In the genomic region with DNA sequence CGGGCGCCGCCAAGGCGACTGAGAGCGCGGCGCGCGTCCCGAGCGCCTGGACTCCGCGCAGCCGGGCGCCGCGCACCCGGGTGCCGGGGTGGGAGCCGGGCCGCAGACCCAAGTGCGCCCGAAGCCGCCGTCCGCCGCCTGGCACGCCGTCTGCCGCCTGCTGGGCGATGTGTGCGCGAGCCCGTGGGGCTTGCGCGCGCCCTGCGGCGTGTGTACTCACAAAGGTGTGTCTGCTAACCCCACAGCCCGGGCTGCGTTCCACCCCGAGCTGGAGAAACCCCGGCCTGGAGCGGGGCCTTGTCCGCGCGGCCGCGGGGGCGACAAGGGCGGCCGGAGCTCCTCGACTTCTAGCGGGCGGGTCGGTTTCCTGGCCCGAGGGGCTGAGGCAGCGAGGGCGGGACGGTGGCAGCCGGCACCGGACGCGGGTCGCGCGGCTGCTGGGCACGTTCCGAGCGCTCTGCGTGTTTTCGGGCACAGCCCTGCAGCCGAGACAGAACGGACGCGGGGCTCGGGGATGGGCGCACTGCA, we compare ENCODE assay signal across 8 cellular contexts. TPM values are rescaled to one million over a fixed set of nuclear protein-coding genes. Genes with fewer than 3 reads are reported as not detected.
DNase-seq lines count a peak whose midpoint lies in the region; ATAC-seq, FAIRE-seq and TF ChIP-seq lines count a peak whose summit lies in the region.

No MANE protein-coding gene starts in this region.

- no TSS peak for BruUV-seq in endothelial cell of umbilical vein (replicated peaks; lab: Mats Ljungman, UMichigan)

- peaks cover 50% of the 10 kb centered on the region for H3K4me1 Mint-ChIP-seq in stimulated activated memory B cell treated with anti-CD40 and anti-IgM and Interleukin-4, amounts not matched to agents 10 μg/mL and 1 μg/mL and 100 μg/mL, for 72 hours

- FAIRE-seq in endothelial cell of umbilical vein (lab: Jason Lieb, UNC), result peak; percentile 18

- H3K4me1 ChIP-seq in endothelial cell of umbilical vein (ENCODE audit: control insufficient read depth, extremely low read depth, insufficient read depth, low read length) (peaks cover 50% of the 10 kb centered on the region), mesodermal cell (ENCODE audit: control insufficient read depth, insufficient read depth, low read length, poor library complexity, severe bottlenecking) (peaks cover 34% of the 10 kb centered on the region)

- dilution Hi-C loops in endothelial cell of umbilical vein (cut with MboI; ENCODE audit: extremely low pct_ligation_motif_present, low sequenced_read_pairs), result no loop called here

- H3K9me3 ChIP-seq in endothelial cell of umbilical vein (replicated peaks; ENCODE audit: control insufficient read depth, insufficient read depth, low read length), result no peaks in the 10 kb centered on the region
- H3K9me3 ChIP-seq in mesodermal cell (ENCODE audit: control insufficient read depth, low read length), result no peaks in the 10 kb centered on the region

- peak overlapping the region; percentile 53 to 87 (median 83) for H3K4me3 ChIP-seq in endothelial cell of umbilical vein (replicated peaks in 1 of 3; ENCODE audit: insufficient read depth in 1 of 3, low read depth in 1 of 3, low read length in 3 of 3)
- peak overlapping the region; percentile 75 for H3K4me3 ChIP-seq in mesodermal cell (ENCODE audit: extremely low read depth, insufficient read depth, low read length, poor library complexity, severe bottlenecking)

- intact Hi-C loops in endothelial cell of umbilical vein (cut with micrococcal nuclease), result loop anchor here (1.0 to 10.0 kb wide), 11 partner anchors 33 to 636 kb away; a partner anchor contains a TSS

- H3K9me3 Mint-ChIP-seq in stimulated activated memory B cell treated with anti-CD40 and anti-IgM and Interleukin-4, amounts not matched to agents 10 μg/mL and 1 μg/mL and 100 μg/mL, for 72 hours, result no peaks in the 10 kb centered on the region

- POLR2A ChIA-PET in endothelial cell of umbilical vein (lab: Charles Lee), result interaction anchor here (0.6 to 2.6 kb wide), 19 partner anchors 8 to 631 kb away, joined by 3 to 23 read pairs (median 4); a partner anchor contains a TSS

- H3K27me3 ChIP-seq in endothelial cell of umbilical vein (ENCODE audit: control insufficient read depth in 2 of 2, insufficient read depth in 2 of 2, low read length in 2 of 2), result no peaks in the 10 kb centered on the region

- peak overlapping the region; percentile 89 for H3K4me2 ChIP-seq in endothelial cell of umbilical vein (ENCODE audit: insufficient read depth, low read length)

- peak overlapping the region; percentile 92 for H3K9ac ChIP-seq in endothelial cell of umbilical vein (replicated peaks; ENCODE audit: extremely low read depth, insufficient read depth, low read length)

- H2AFZ ChIP-seq in endothelial cell of umbilical vein (ENCODE audit: low read depth, low read length), result peak overlapping the region; percentile 74

- H3K27ac ChIP-seq in endothelial cell of umbilical vein (ENCODE audit: insufficient read depth, low read depth, low read length) (peak overlapping the region; percentile 89), mesodermal cell (ENCODE audit: low read depth, low read length, severe bottlenecking) (peak overlapping the region; percentile 94)

- DNase-seq in AG08395 (ENCODE audit: low spot score) (peak; percentile 62), NCI-H526 treated with DMSO at 0.1 percent for 48 hours (lab: John Stamatoyannopoulos, UW) (peak; percentile 33), activated T-cell treated with anti-CD3 and anti-CD28 coated beads for 24 hours (ENCODE audit: low read depth) (peak; percentile 54), endothelial cell of umbilical vein (ENCODE audit: low read depth, low spot score) (peak; percentile 77)

- WGBS in mesodermal cell (ENCODE audit: insufficient coverage in 2 of 2), 2 experiments, result 0 to 1% methylated on average over 62 to 70 of the region's 78 CpGs

- ATAC-seq in GM18517 (IDR thresholded peaks at IDR 0.05; ENCODE audit: unreplicated experiment), result peak; percentile 39
- peak; percentile 18 for ATAC-seq in HG03066 (IDR thresholded peaks at IDR 0.05; ENCODE audit: low read depth, unreplicated experiment)
- peak; percentile 63 for ATAC-seq in stimulated activated memory B cell treated with anti-CD40 and anti-IgM and Interleukin-4, amounts not matched to agents 10 μg/mL and 1 μg/mL and 100 μg/mL, for 72 hours

- H4K20me1 ChIP-seq in endothelial cell of umbilical vein (replicated peaks; ENCODE audit: control insufficient read depth, extremely low read depth, insufficient read depth, low read length), result peaks cover 13% of the 10 kb centered on the region

- peak overlapping the region; percentile 86 for H3K4me3 Mint-ChIP-seq in stimulated activated memory B cell treated with anti-CD40 and anti-IgM and Interleukin-4, amounts not matched to agents 10 μg/mL and 1 μg/mL and 100 μg/mL, for 72 hours

- H3K79me2 ChIP-seq in endothelial cell of umbilical vein (ENCODE audit: control insufficient read depth, insufficient read depth, low read length), result peaks cover 42% of the 10 kb centered on the region

- H3K27ac Mint-ChIP-seq in stimulated activated memory B cell treated with anti-CD40 and anti-IgM and Interleukin-4, amounts not matched to agents 10 μg/mL and 1 μg/mL and 100 μg/mL, for 72 hours, result peak overlapping the region; percentile 83

- CTCF ChIA-PET in endothelial cell of umbilical vein (lab: Charles Lee), result interaction anchor here (1.0 to 3.3 kb wide), 34 partner anchors 9 to 386 kb away, joined by 3 to 58 read pairs (median 6); a partner anchor contains a TSS

- peaks cover 2% of the 10 kb centered on the region for H3K36me3 Mint-ChIP-seq in stimulated activated memory B cell treated with anti-CD40 and anti-IgM and Interleukin-4, amounts not matched to agents 10 μg/mL and 1 μg/mL and 100 μg/mL, for 72 hours

- H3K27me3 Mint-ChIP-seq in stimulated activated memory B cell treated with anti-CD40 and anti-IgM and Interleukin-4, amounts not matched to agents 10 μg/mL and 1 μg/mL and 100 μg/mL, for 72 hours, result no peaks in the 10 kb centered on the region

- TF ChIP-seq POLR2A in endothelial cell of umbilical vein (IDR thresholded peaks at IDR 0.05; ENCODE audit: low read depth, low read length), result peak; percentile 58

- H3K9me1 ChIP-seq in endothelial cell of umbilical vein (replicated peaks; ENCODE audit: control insufficient read depth, extremely low read depth, insufficient read depth, low read length), result no peaks in the 10 kb centered on the region

- peak; percentile 41 to 57 for TF ChIP-seq CTCF in endothelial cell of umbilical vein (IDR thresholded peaks at IDR 0.05; ENCODE audit: extremely low read depth in 1 of 2, insufficient read depth in 1 of 2, low read depth in 1 of 2, low read length in 2 of 2)

- H3K36me3 ChIP-seq in endothelial cell of umbilical vein (ENCODE audit: control insufficient read depth in 2 of 2, extremely low read depth in 1 of 2, insufficient read depth in 2 of 2, low read length in 2 of 2) (no peaks in the 10 kb centered on the region), mesodermal cell (ENCODE audit: control insufficient read depth, insufficient read depth, low read length) (peaks cover 1% of the 10 kb centered on the region)

TF ChIP-seq in endothelial cell of umbilical vein, 7 proteins besides CTCF, POLR2A, EP300 and RAD21:
- no peak for TF ChIP-seq MYC (IDR thresholded peaks at IDR 0.05; ENCODE audit: low read depth, low read length)
- no peak for TF ChIP-seq JUN (IDR thresholded peaks at IDR 0.05; ENCODE audit: borderline replicate concordance, insufficient read depth, insufficient read length, low read depth)
- no peak for TF ChIP-seq FOS (IDR thresholded peaks at IDR 0.05; ENCODE audit: borderline replicate concordance, insufficient read depth, low read length)
- TF ChIP-seq GATA2 (IDR thresholded peaks at IDR 0.05; ENCODE audit: insufficient read depth, insufficient read length, low read depth, low read length), result no peak
- no peak for TF ChIP-seq EZH2 (IDR thresholded peaks at IDR 0.05; ENCODE audit: borderline replicate concordance, low read depth, low read length, severe bottlenecking)
- no peak for TF ChIP-seq POLR2AphosphoS5 (IDR thresholded peaks at IDR 0.05; ENCODE audit: insufficient read depth, low read depth, low read length)
- TF ChIP-seq, protein P1, sequence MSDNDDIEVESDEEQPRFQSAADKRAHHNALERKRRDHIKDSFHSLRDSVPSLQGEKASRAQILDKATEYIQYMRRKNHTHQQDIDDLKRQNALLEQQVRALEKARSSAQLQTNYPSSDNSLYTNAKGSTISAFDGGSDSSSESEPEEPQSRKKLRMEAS (IDR thresholded peaks at IDR 0.05; ENCODE audit: insufficient read depth, insufficient read length), result no peak

RNA-seq across cellular contexts. Expression of a gene that starts 1.1 kb away (rescaled TPM):
- 25.3 and 25.7 TPM in 2 replicates for total RNA-seq in endothelial cell of umbilical vein
- 12.8 and 14.9 TPM in 2 replicates for polyA plus RNA-seq in endothelial cell of umbilical vein
- 10.2 and 10.4 TPM in 2 replicates for polyA plus RNA-seq in endothelial cell of umbilical vein (2011; cell fraction: cytosol; rRNA removed)
- 60.3 and 64.0 TPM in 2 replicates for polyA plus RNA-seq in endothelial cell of umbilical vein (2011; cell fraction: nucleus; rRNA removed)
- polyA plus RNA-seq in endothelial cell of umbilical vein (2012), result 12.8 and 15.4 TPM in 2 replicates
- polyA minus RNA-seq in endothelial cell of umbilical vein, result 50.4 and 51.5 TPM in 2 replicates
- polyA minus RNA-seq in endothelial cell of umbilical vein (2011; cell fraction: cytosol; rRNA and poly(A)+ RNA removed), result 13.3 TPM
- 52.0 and 72.2 TPM in 2 replicates for polyA minus RNA-seq in endothelial cell of umbilical vein (2011; cell fraction: nucleus; rRNA and poly(A)+ RNA removed)
- polyA plus RNA-seq in mesodermal cell (2013, experiment 1 of 2), result 28.0 TPM
- 24.4 TPM for polyA plus RNA-seq in mesodermal cell (2013, experiment 2 of 2)

Comparison
In these comparisons a context has a peak if more than half of its experiments do, and no peak if none do; other contexts are left out.
1. Peak in every context shown above with its lines: DNase-seq, ATAC-seq, H3K4me3 ChIP-seq and H3K27ac ChIP-seq.